1 cellular context compared by ENCODE assay signal in the genomic region with DNA sequence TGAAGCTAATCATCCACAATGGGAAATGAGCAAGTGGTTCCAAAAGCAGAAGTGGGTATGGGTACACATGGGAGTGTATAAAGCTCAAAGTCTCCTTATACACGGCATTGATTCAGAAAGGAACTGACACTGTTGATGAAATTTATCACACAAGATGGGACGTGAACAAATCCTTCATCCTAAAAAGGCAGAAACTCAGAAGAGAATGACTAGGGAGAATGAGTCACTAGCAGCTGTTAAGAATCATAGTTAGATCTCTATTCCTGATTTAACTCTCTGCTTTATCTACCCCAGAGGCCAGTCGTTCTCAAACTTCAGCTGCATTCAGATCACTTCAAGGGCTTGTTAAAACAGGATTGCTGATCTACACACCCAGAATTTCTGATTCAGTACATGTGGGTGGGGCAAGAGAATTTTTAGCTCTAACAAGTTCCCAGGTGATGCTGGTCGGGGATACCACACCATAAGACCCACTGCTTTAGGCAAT.
A peak's percentile ranks its signal among the peaks of the same experiment; 100 is the strongest.
TF ChIP-seq lines count a peak whose summit lies in the region.

No MANE protein-coding gene starts in this region.

TF ChIP-seq in GM12878, 131 proteins besides CTCF, POLR2A, EP300 and RAD21 (continued from another document):
- TF ChIP-seq, protein P1, sequence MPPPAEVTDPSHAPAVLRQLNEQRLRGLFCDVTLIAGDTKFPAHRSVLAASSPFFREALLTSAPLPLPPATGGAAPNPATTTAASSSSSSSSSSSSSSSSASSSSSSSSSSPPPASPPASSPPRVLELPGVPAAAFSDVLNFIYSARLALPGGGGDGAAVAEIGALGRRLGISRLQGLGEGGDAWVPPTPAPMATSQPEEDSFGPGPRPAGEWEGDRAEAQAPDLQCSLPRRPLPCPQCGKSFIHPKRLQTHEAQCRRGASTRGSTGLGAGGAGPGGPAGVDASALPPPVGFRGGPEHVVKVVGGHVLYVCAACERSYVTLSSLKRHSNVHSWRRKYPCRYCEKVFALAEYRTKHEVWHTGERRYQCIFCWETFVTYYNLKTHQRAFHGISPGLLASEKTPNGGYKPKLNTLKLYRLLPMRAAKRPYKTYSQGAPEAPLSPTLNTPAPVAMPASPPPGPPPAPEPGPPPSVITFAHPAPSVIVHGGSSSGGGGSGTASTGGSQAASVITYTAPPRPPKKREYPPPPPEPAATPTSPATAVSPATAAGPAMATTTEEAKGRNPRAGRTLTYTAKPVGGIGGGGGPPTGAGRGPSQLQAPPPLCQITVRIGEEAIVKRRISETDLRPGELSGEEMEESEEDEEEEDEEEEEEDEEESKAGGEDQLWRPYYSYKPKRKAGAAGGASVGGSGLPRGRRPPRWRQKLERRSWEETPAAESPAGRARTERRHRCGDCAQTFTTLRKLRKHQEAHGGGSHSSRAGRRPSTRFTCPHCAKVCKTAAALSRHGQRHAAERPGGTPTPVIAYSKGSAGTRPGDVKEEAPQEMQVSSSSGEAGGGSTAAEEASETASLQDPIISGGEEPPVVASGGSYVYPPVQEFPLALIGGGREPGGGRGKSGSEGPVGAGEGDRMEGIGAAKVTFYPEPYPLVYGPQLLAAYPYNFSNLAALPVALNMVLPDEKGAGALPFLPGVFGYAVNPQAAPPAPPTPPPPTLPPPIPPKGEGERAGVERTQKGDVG (CRISPR knock-in tag; IDR thresholded peaks at IDR 0.05) = no peak
- no peak for TF ChIP-seq CREM (IDR thresholded peaks at IDR 0.05; ENCODE audit: low read depth)
- TF ChIP-seq ZNF217 (IDR thresholded peaks at IDR 0.05) = peak; percentile 58; the same call in 1 of the 2 replicates
- TF ChIP-seq, protein P2, sequence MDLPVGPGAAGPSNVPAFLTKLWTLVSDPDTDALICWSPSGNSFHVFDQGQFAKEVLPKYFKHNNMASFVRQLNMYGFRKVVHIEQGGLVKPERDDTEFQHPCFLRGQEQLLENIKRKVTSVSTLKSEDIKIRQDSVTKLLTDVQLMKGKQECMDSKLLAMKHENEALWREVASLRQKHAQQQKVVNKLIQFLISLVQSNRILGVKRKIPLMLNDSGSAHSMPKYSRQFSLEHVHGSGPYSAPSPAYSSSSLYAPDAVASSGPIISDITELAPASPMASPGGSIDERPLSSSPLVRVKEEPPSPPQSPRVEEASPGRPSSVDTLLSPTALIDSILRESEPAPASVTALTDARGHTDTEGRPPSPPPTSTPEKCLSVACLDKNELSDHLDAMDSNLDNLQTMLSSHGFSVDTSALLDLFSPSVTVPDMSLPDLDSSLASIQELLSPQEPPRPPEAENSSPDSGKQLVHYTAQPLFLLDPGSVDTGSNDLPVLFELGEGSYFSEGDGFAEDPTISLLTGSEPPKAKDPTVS (IDR thresholded peaks at IDR 0.05; ENCODE audit: low read depth, low read length) = no peak
- TF ChIP-seq ATF7 (IDR thresholded peaks at IDR 0.05; ENCODE audit: low read depth) = 0 out of 2 replicates have a peak, but pooled peaks have one; percentile 28
- peak; percentile 62; the same call in 1 of the 2 replicates for TF ChIP-seq MTA2 (IDR thresholded peaks at IDR 0.05; ENCODE audit: low read depth)
- no peak for TF ChIP-seq HCFC1 (IDR thresholded peaks at IDR 0.05; ENCODE audit: low read length)
- TF ChIP-seq TCF3 (IDR thresholded peaks at IDR 0.05; ENCODE audit: borderline replicate concordance, insufficient read depth, low read depth, low read length) = no peak
- peak; percentile 57; the same call in 1 of the 2 replicates for TF ChIP-seq DPF2 (IDR thresholded peaks at IDR 0.05)
- no peak for TF ChIP-seq EED (IDR thresholded peaks at IDR 0.05; ENCODE audit: low read depth)
- no peak for TF ChIP-seq RELA (IDR thresholded peaks at IDR 0.05; ENCODE audit: borderline replicate concordance, partially characterized antibody)
- TF ChIP-seq NR2C2 (IDR thresholded peaks at IDR 0.05; ENCODE audit: borderline replicate concordance, control insufficient read depth, insufficient read length, low read depth) = no peak
- TF ChIP-seq, protein P3, sequence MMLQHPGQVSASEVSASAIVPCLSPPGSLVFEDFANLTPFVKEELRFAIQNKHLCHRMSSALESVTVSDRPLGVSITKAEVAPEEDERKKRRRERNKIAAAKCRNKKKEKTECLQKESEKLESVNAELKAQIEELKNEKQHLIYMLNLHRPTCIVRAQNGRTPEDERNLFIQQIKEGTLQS (IDR thresholded peaks at IDR 0.05; ENCODE audit: borderline replicate concordance, extremely low read depth, low read depth, low read length) = no peak
- TF ChIP-seq ZBED1 (IDR thresholded peaks at IDR 0.05; ENCODE audit: borderline replicate concordance) = no peak
- peak; percentile 33; the same call in 1 of the 2 replicates for TF ChIP-seq IKZF1 (conservative IDR thresholded peaks at IDR 0.05)
- peak; percentile 54 to 61; a peak in 2 of 4 replicates for TF ChIP-seq IKZF2 (IDR thresholded peaks at IDR 0.05)
- TF ChIP-seq SMARCA5 (IDR thresholded peaks at IDR 0.05) = no peak
- TF ChIP-seq, protein P4, sequence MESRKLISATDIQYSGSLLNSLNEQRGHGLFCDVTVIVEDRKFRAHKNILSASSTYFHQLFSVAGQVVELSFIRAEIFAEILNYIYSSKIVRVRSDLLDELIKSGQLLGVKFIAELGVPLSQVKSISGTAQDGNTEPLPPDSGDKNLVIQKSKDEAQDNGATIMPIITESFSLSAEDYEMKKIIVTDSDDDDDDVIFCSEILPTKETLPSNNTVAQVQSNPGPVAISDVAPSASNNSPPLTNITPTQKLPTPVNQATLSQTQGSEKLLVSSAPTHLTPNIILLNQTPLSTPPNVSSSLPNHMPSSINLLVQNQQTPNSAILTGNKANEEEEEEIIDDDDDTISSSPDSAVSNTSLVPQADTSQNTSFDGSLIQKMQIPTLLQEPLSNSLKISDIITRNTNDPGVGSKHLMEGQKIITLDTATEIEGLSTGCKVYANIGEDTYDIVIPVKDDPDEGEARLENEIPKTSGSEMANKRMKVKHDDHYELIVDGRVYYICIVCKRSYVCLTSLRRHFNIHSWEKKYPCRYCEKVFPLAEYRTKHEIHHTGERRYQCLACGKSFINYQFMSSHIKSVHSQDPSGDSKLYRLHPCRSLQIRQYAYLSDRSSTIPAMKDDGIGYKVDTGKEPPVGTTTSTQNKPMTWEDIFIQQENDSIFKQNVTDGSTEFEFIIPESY (IDR thresholded peaks at IDR 0.05) = no peak
- TF ChIP-seq TAF1 (IDR thresholded peaks at IDR 0.05; ENCODE audit: borderline replicate concordance, low read depth, low read length) = no peak
- TF ChIP-seq, protein P5, sequence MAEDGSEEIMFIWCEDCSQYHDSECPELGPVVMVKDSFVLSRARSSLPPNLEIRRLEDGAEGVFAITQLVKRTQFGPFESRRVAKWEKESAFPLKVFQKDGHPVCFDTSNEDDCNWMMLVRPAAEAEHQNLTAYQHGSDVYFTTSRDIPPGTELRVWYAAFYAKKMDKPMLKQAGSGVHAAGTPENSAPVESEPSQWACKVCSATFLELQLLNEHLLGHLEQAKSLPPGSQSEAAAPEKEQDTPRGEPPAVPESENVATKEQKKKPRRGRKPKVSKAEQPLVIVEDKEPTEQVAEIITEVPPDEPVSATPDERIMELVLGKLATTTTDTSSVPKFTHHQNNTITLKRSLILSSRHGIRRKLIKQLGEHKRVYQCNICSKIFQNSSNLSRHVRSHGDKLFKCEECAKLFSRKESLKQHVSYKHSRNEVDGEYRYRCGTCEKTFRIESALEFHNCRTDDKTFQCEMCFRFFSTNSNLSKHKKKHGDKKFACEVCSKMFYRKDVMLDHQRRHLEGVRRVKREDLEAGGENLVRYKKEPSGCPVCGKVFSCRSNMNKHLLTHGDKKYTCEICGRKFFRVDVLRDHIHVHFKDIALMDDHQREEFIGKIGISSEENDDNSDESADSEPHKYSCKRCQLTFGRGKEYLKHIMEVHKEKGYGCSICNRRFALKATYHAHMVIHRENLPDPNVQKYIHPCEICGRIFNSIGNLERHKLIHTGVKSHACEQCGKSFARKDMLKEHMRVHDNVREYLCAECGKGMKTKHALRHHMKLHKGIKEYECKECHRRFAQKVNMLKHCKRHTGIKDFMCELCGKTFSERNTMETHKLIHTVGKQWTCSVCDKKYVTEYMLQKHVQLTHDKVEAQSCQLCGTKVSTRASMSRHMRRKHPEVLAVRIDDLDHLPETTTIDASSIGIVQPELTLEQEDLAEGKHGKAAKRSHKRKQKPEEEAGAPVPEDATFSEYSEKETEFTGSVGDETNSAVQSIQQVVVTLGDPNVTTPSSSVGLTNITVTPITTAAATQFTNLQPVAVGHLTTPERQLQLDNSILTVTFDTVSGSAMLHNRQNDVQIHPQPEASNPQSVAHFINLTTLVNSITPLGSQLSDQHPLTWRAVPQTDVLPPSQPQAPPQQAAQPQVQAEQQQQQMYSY (CRISPR knock-in tag; IDR thresholded peaks at IDR 0.05) = no peak
- TF ChIP-seq STAT3 (IDR thresholded peaks at IDR 0.05; ENCODE audit: low read depth, low read length) = no peak
- no peak for TF ChIP-seq MEF2B (IDR thresholded peaks at IDR 0.05; ENCODE audit: partially characterized antibody, poor library complexity, severe bottlenecking)
- TF ChIP-seq, protein P6, sequence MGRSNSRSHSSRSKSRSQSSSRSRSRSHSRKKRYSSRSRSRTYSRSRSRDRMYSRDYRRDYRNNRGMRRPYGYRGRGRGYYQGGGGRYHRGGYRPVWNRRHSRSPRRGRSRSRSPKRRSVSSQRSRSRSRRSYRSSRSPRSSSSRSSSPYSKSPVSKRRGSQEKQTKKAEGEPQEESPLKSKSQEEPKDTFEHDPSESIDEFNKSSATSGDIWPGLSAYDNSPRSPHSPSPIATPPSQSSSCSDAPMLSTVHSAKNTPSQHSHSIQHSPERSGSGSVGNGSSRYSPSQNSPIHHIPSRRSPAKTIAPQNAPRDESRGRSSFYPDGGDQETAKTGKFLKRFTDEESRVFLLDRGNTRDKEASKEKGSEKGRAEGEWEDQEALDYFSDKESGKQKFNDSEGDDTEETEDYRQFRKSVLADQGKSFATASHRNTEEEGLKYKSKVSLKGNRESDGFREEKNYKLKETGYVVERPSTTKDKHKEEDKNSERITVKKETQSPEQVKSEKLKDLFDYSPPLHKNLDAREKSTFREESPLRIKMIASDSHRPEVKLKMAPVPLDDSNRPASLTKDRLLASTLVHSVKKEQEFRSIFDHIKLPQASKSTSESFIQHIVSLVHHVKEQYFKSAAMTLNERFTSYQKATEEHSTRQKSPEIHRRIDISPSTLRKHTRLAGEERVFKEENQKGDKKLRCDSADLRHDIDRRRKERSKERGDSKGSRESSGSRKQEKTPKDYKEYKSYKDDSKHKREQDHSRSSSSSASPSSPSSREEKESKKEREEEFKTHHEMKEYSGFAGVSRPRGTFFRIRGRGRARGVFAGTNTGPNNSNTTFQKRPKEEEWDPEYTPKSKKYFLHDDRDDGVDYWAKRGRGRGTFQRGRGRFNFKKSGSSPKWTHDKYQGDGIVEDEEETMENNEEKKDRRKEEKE (IDR thresholded peaks at IDR 0.05) = no peak
- peak; percentile 85 for TF ChIP-seq SPI1 (IDR thresholded peaks at IDR 0.05; ENCODE audit: borderline replicate concordance, insufficient read depth, low read depth, low read length)
- no peak for TF ChIP-seq MYB (IDR thresholded peaks at IDR 0.05; ENCODE audit: borderline replicate concordance, low read depth, low read length)
